In the genomic region with DNA sequence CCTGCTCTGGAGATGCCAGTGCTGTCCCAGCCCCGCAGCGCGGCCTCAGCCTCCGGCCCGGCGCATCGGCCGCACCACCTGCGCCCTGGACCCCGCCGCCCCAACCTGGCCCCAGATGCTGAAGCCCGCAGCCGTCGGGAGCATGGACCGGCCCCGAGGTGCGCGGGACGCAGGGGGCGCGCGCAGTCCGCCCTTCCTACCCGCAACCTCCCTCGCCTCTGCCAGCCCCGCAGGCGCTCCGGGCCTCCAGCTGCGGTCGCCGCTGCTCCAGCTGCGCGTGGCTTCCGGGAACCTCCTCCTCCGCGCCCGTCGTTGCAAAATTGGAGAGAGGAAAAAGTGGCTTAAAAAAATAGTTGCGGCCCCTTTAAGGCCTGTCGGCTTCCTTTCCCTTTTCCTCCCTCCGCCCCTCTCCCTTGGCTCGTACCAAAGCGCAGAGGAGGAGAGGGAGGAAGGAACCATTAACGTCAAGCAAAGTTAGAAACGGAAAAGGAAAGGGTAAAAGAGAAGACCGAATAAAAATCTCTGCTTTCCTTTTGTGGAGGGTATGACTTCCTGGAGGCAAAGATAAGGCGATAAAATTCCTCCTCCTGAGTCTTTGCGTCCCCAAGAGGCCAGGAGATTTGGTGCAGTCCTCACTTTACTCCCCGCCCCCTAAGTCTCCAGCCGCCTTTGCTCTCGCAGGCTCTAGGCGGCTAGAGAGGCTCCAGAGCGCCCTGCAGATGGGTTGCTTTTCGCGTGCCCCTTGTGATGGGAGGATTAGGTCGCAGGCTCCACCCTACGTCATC, we compare ENCODE assay signal across 8 cellular contexts. TPM values are rescaled to one million over a fixed set of nuclear protein-coding genes. Genes with fewer than 3 reads are reported as not detected.
DNase-seq lines count a peak whose midpoint lies in the region; ATAC-seq and TF ChIP-seq lines count a peak whose summit lies in the region.

A gene with protein sequence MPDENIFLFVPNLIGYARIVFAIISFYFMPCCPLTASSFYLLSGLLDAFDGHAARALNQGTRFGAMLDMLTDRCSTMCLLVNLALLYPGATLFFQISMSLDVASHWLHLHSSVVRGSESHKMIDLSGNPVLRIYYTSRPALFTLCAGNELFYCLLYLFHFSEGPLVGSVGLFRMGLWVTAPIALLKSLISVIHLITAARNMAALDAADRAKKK (minus strand): TSS at position 343 of the 785 bp plus-strand sequence. CDS start 369 bp downstream, outside the sequence.

- TF ChIP-seq CTCF in GM10248 (IDR thresholded peaks at IDR 0.05; ENCODE audit: control extremely low read depth, extremely low read depth, low read depth, missing control alignments) (peak; percentile 91), suprapubic skin (IDR thresholded peaks at IDR 0.05) (peak; percentile 52 to 56)

- peaks cover 4% of the 10 kb centered on the region for H3K36me3 Mint-ChIP-seq in activated naive CD4-positive, alpha-beta T cell treated with anti-CD3 and anti-CD28 coated beads, Interleukin-2, amount 50 U/mL, for 24 hours

- H3K27me3 ChIP-seq in suprapubic skin = no peaks in the 10 kb centered on the region

- H3K4me1 ChIP-seq in suprapubic skin = peaks cover 22% of the 10 kb centered on the region

- H3K9me3 Mint-ChIP-seq in activated naive CD4-positive, alpha-beta T cell treated with anti-CD3 and anti-CD28 coated beads, Interleukin-2, amount 50 U/mL, for 24 hours = no peaks in the 10 kb centered on the region

- CTCF ChIA-PET in GM10248 (lab: Yijun Ruan, JAX) = interaction anchor here (1.0 to 4.0 kb wide), 6 partner anchors 14 to 98 kb away, joined by 3 to 26 read pairs (median 4); a partner anchor contains a TSS

- H3K27ac Mint-ChIP-seq in activated naive CD4-positive, alpha-beta T cell treated with anti-CD3 and anti-CD28 coated beads, Interleukin-2, amount 50 U/mL, for 24 hours = peak within 1 kb of the TSS; percentile 99

- no peaks in the 10 kb centered on the region for H3K27me3 Mint-ChIP-seq in activated naive CD4-positive, alpha-beta T cell treated with anti-CD3 and anti-CD28 coated beads, Interleukin-2, amount 50 U/mL, for 24 hours

- H3K27ac ChIP-seq in suprapubic skin = peak within 1 kb of the TSS; percentile 90

- peak within 1 kb of the TSS; percentile 90 for H3K4me3 ChIP-seq in suprapubic skin

- no peak for TF ChIP-seq POLR2A in suprapubic skin (IDR thresholded peaks at IDR 0.05)

- peak within 1 kb of the TSS; percentile 99 for H3K4me3 Mint-ChIP-seq in activated naive CD4-positive, alpha-beta T cell treated with anti-CD3 and anti-CD28 coated beads, Interleukin-2, amount 50 U/mL, for 24 hours

- POLR2A ChIA-PET in GM10248 (lab: Yijun Ruan, JAX) = interaction anchor here (0.8 to 1.3 kb wide), 2 partner anchors 8 to 15 kb away, joined by 3 to 6 read pairs; no protein-coding TSS in a partner anchor

- H3K4me1 Mint-ChIP-seq in activated naive CD4-positive, alpha-beta T cell treated with anti-CD3 and anti-CD28 coated beads, Interleukin-2, amount 50 U/mL, for 24 hours = peaks cover 20% of the 10 kb centered on the region

- TF ChIP-seq EP300 in suprapubic skin (IDR thresholded peaks at IDR 0.05) = no peak

- WGBS in suprapubic skin = under 1% methylated on average over 36 of the region's 57 CpGs

- H3K9me3 ChIP-seq in suprapubic skin = no peaks in the 10 kb centered on the region

- ATAC-seq in HG02571 (IDR thresholded peaks at IDR 0.05; ENCODE audit: unreplicated experiment) (peak; percentile 89), SK-N-SH treated with all-trans-retinoic acid at 6 μM for 48 hours (peak; percentile 99)

- DNase-seq in GM10248 (ENCODE audit: extremely low spot score) (peak; percentile 95), NCI-H1092 (lab: John Stamatoyannopoulos, UW) (peak; percentile 96), globus pallidus (ENCODE audit: low spot score) (peak; percentile 98), nucleus accumbens (lab: John Stamatoyannopoulos, UW) (peak; percentile 41 to 98 (median 92)), suprapubic skin (ENCODE audit: low spot score in 2 of 2) (peak; percentile 94 to 95)

- peaks cover 31% of the 10 kb centered on the region for H3K36me3 ChIP-seq in suprapubic skin

TF ChIP-seq in SK-N-SH treated with all-trans-retinoic acid at 6 μM for 48 hours, 23 proteins besides CTCF, POLR2A, EP300 and RAD21:
- TF ChIP-seq TCF4 (CRISPR knock-in tag; IDR thresholded peaks at IDR 0.05; ENCODE audit: borderline replicate concordance) (no peak), ZNF70 (CRISPR knock-in tag; IDR thresholded peaks at IDR 0.05) (no peak), ESRRG (CRISPR knock-in tag; IDR thresholded peaks at IDR 0.05) (no peak), ZNF565 (CRISPR knock-in tag; conservative IDR thresholded peaks at IDR 0.05; ENCODE audit: low read depth) (no peak), PPARA (CRISPR knock-in tag; IDR thresholded peaks at IDR 0.05; ENCODE audit: borderline replicate concordance) (no peak), GLIS3 (CRISPR knock-in tag; IDR thresholded peaks at IDR 0.05) (no peak), ISL1 (CRISPR knock-in tag; IDR thresholded peaks at IDR 0.05) (no peak), RARB (CRISPR knock-in tag; IDR thresholded peaks at IDR 0.05) (no peak), ARNTL (CRISPR knock-in tag; IDR thresholded peaks at IDR 0.05; ENCODE audit: borderline replicate concordance, low read depth) (no peak), CSDC2 (CRISPR knock-in tag; IDR thresholded peaks at IDR 0.05) (no peak), OSR1 (CRISPR knock-in tag; IDR thresholded peaks at IDR 0.05) (no peak), ZC3H10 (CRISPR knock-in tag; IDR thresholded peaks at IDR 0.05) (no peak), ZFP3 (CRISPR knock-in tag; IDR thresholded peaks at IDR 0.05) (no peak)
- TF ChIP-seq, protein P1, sequence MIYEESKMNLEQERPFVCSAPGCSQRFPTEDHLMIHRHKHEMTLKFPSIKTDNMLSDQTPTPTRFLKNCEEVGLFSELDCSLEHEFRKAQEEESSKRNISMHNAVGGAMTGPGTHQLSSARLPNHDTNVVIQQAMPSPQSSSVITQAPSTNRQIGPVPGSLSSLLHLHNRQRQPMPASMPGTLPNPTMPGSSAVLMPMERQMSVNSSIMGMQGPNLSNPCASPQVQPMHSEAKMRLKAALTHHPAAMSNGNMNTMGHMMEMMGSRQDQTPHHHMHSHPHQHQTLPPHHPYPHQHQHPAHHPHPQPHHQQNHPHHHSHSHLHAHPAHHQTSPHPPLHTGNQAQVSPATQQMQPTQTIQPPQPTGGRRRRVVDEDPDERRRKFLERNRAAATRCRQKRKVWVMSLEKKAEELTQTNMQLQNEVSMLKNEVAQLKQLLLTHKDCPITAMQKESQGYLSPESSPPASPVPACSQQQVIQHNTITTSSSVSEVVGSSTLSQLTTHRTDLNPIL (CRISPR knock-in tag; IDR thresholded peaks at IDR 0.05; ENCODE audit: low read depth) = no peak
- TF ChIP-seq, protein P2, sequence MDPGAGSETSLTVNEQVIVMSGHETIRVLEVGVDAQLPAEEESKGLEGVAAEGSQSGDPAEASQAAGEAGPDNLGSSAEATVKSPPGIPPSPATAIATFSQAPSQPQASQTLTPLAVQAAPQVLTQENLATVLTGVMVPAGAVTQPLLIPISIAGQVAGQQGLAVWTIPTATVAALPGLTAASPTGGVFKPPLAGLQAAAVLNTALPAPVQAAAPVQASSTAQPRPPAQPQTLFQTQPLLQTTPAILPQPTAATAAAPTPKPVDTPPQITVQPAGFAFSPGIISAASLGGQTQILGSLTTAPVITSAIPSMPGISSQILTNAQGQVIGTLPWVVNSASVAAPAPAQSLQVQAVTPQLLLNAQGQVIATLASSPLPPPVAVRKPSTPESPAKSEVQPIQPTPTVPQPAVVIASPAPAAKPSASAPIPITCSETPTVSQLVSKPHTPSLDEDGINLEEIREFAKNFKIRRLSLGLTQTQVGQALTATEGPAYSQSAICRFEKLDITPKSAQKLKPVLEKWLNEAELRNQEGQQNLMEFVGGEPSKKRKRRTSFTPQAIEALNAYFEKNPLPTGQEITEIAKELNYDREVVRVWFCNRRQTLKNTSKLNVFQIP (CRISPR knock-in tag; IDR thresholded peaks at IDR 0.05; ENCODE audit: borderline replicate concordance, low read depth) = no peak

RNA-seq across cellular contexts. Expression of the gene that starts here (rescaled TPM):
- total RNA-seq in suprapubic skin = 100 to 1,000 TPM in 1 of 4 donors, 10 to 100 TPM in 3; 68.7 to 112 (median 96.7) TPM

Comparison
In these comparisons a context has a peak if more than half of its experiments do, and no peak if none do; other contexts are left out.
1. Peak in every context shown above with its lines: DNase-seq, ATAC-seq, H3K4me3 ChIP-seq and H3K27ac ChIP-seq.